In the genomic region with DNA sequence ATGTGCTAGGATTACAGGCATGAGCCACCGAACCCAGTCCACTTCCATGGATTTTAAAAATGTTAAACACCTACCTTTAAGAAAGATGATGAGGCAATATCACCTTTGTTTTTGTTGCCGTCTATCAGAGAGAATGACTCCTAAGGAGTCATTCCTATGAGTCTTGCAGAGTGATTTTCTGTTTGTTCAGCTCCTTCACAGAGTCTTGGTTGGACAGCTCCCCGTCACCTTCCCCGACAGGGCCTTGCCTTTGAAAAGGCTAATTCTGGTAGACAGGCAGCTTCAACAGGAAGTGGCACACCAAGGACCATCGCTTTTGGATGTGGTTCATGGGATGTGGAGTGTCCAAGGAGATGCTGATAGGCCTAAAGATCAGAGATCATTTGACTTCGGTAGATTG, we compare ENCODE assay signal across 21 cellular contexts.
"Had no signal": no experiment of that assay in that cellular context is flagged by ENCODE, and none has a peak within 500 bp of the region (broad histone marks: within the 10 kb centered on the region; RNA-seq: fewer than 3 reads in every experiment).

No MANE protein-coding gene starts in this region.

- DNase-seq: activated CD4-positive, alpha-beta T cell treated with anti-CD3 and anti-CD28 coated beads for 48 hours; activated CD4-positive, CD25-positive, alpha-beta regulatory T cell; activated CD8-positive, alpha-beta memory T cell treated with anti-CD3 and anti-CD28 coated beads for 24 hours; activated CD8-positive, alpha-beta memory T cell treated with anti-CD3 and anti-CD28 coated beads, Interleukin-2, amount 50 U/mL, for 48 hours; activated effector memory CD4-positive, alpha-beta T cell treated with anti-CD3 and anti-CD28 coated beads, Interleukin-2, amount 50 U/mL, for 16 hours; activated T-cell treated with anti-CD3 and anti-CD28 coated beads, Interleukin-2, amount 50 U/mL, for 48 hours; amniotic stem cell; dorsolateral prefrontal cortex; foreskin keratinocyte; islet precursor cell; left ventricle myocardium inferior; stimulated activated CD4-positive, alpha-beta T cell treated with anti-CD3 and anti-CD28 coated beads, Interleukin-12 subunit alpha, Interleukin-12 subunit beta, amount 100 ng/mL, for 4 hours; stimulated activated CD4-positive, alpha-beta T cell treated with anti-CD3 and anti-CD28 coated beads, Interleukin-1b, Interleukin-23, amount 100 ng/mL, for 48 hours; stimulated activated CD8-positive, alpha-beta memory T cell treated with anti-CD3 and anti-CD28 coated beads, Interleukin-4, amount 100 ng/mL, for 48 hours; stimulated activated naive CD4-positive, alpha-beta T cell; T1000 had no signal

- H3K36me3 Mint-ChIP-seq: activated naive CD4-positive, alpha-beta T cell treated with anti-CD3 and anti-CD28 coated beads, Interleukin-2, amount 50 U/mL, for 72 hours had no signal

- H3K27me3 ChIP-seq: dorsolateral prefrontal cortex, foreskin keratinocyte, hepatocyte, right atrium auricular region had no signal

- H3K36me3 ChIP-seq: left ventricle myocardium inferior, right atrium auricular region had no signal

- H3K4me3 ChIP-seq: dorsolateral prefrontal cortex, hepatocyte, left ventricle myocardium inferior, right atrium auricular region had no signal

- H3K4me1 ChIP-seq: left ventricle myocardium inferior, right atrium auricular region had no signal

- H3K27ac Mint-ChIP-seq: activated naive CD4-positive, alpha-beta T cell treated with anti-CD3 and anti-CD28 coated beads, Interleukin-2, amount 50 U/mL, for 72 hours; progenitor cell of endocrine pancreas had no signal

- H3K9me3 Mint-ChIP-seq: neural crest cell had no signal

- H3K4me3 Mint-ChIP-seq: neural crest cell had no signal

- H3K9me3 ChIP-seq: left ventricle myocardium inferior, right atrium auricular region had no signal
